19 cellular contexts compared by ENCODE assay signal in the genomic region with DNA sequence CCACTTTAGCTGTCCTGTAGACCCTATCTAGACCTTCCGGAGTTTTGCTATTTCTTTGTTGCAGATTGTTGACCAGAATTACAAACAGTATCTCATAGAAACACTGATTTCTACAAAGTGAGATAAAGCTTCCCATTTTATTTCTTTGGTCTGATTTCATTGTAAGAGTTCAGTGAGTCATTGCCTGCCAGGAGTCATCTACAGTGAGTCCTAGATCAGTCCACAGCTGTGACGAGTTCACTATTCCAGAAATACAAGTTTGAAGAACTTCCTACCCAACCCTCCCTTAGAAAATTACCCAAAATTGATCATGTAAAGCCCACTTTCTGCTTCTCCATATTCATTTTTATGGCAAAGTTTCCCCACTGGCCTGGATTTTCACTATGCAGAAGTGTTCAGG.
"Had no signal": no experiment of that assay in that cellular context is flagged by ENCODE, and none has a peak within 500 bp of the region (broad histone marks: within the 10 kb centered on the region; RNA-seq: fewer than 3 reads in every experiment).

No MANE protein-coding gene starts in this region.

- DNase-seq: activated B cell treated with CpG ODN at 0.5 μM for 24 hours; activated CD4-positive, alpha-beta memory T cell treated with anti-CD3 and anti-CD28 coated beads, Interleukin-2, amount 10 ng/mL, durations not matched to agents 7 days and 5 days; activated CD4-positive, alpha-beta T cell treated with anti-CD3 and anti-CD28 coated beads for 4 hours; activated CD8-positive, alpha-beta memory T cell treated with anti-CD3 and anti-CD28 coated beads, Interleukin-2, amount 10 ng/mL, durations not matched to agents 7 days and 5 days; activated naive CD4-positive, alpha-beta T cell; activated naive CD8-positive, alpha-beta T cell treated with anti-CD3 and anti-CD28 coated beads for 36 hours; activated T-cell treated with anti-CD3 and anti-CD28 coated beads, Interleukin-2, amount 50 U/mL, for 1 hour; anterior cingulate cortex; effector memory CD8-positive, alpha-beta T cell; kidney; left ventricle myocardium inferior; mammary epithelial cell; midbrain; right cardiac atrium; stimulated activated CD4-positive, alpha-beta T cell treated with anti-CD3 and anti-CD28 coated beads, Interleukin-2, amount 100 ng/mL, for 24 hours; stimulated activated naive CD4-positive, alpha-beta T cell treated with Interleukin-2 at 50 U/mL for 16 hours; substantia nigra; T-cell; tibial artery had no signal
